In the genomic region with DNA sequence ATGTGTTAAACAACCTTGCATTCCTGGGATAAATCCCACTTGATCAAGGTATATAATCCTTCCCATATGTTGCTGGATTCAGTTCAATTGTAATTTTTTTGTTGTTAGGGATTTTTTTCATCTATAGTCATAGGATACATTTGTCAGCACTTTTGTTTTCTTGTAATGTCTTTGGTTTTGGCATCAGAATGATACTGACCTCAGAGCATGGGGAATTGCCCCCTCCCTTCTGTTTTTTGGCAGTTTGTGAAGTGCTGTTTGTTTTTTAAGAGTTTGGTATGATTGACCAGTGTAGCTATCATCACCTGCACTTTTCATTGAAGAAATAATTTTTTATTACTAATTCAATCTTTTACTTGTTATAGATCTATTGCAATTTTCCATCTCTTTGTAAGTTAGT, we compare ENCODE assay signal across 14 cellular contexts.
DNase-seq lines count a peak whose midpoint lies in the region; ATAC-seq and TF ChIP-seq lines count a peak whose summit lies in the region.
"Had no signal": no experiment of that assay in that cellular context is flagged by ENCODE, and none has a peak within 500 bp of the region (broad histone marks: within the 10 kb centered on the region; RNA-seq: fewer than 3 reads in every experiment).

No MANE protein-coding gene starts in this region.

- peaks cover 32% of the 10 kb centered on the region for H3K36me3 Mint-ChIP-seq in nephron (ENCODE audit: low read depth)
- peaks cover 0 to 7% (median 0%) of the 10 kb centered on the region in 5 donors for H3K36me3 Mint-ChIP-seq in naive thymus-derived CD4-positive, alpha-beta T cell

- no peak for TF ChIP-seq POLR2A in heart left ventricle (IDR thresholded peaks at IDR 0.05)
- no peak for TF ChIP-seq POLR2A in gastroesophageal sphincter (IDR thresholded peaks at IDR 0.05)

- intact Hi-C loops in Right ventricle myocardium superior (cut with DNase I) (loop anchor here (5.0 kb wide), 1 partner anchor 33 kb away; no protein-coding TSS in a partner anchor), heart left ventricle (cut with DNase I) (loop anchor here in 2 of 10 donors (10.0 kb wide), 1 partner anchor 65 kb away; no protein-coding TSS in a partner anchor)
- intact Hi-C loops in naive thymus-derived CD4-positive, alpha-beta T cell (cut with micrococcal nuclease), result no loop called here

- H3K9me3 ChIP-seq in heart left ventricle, result peaks cover 0 to 7% (median 0%) of the 10 kb centered on the region in 12 donors
- H3K9me3 ChIP-seq in naive thymus-derived CD4-positive, alpha-beta T cell (ENCODE audit: control insufficient read depth in 2 of 3, low read length in 3 of 3), result no peaks in the 10 kb centered on the region
- no peaks in the 10 kb centered on the region for H3K9me3 ChIP-seq in gastroesophageal sphincter
- H3K9me3 ChIP-seq: SJSA1 had no signal

- H3K4me1 Mint-ChIP-seq in nephron, result peaks cover 24% of the 10 kb centered on the region
- H3K4me1 Mint-ChIP-seq in naive thymus-derived CD4-positive, alpha-beta T cell, result peaks cover 0 to 4% (median 0%) of the 10 kb centered on the region in 7 donors
- H3K4me1 Mint-ChIP-seq: CD4-positive, alpha-beta memory T cell had no signal

- H3K36me3 ChIP-seq in heart left ventricle (peaks cover 0 to 24% (median 3%) of the 10 kb centered on the region in 9 donors), gastroesophageal sphincter (peaks cover 0 to 10% of the 10 kb centered on the region in 2 donors)
- no peaks in the 10 kb centered on the region for H3K36me3 ChIP-seq in naive thymus-derived CD4-positive, alpha-beta T cell (ENCODE audit: control insufficient read depth in 2 of 3, insufficient read depth in 3 of 3, low read length in 3 of 3)
- H3K36me3 ChIP-seq: SJSA1 had no signal

- peak overlapping the region in 5 of 12 donors; percentile 0 to 54 (median 10) for H3K27ac ChIP-seq in heart left ventricle
- H3K27ac ChIP-seq in naive thymus-derived CD4-positive, alpha-beta T cell (ENCODE audit: low read depth, low read length), result no peak overlapping the region
- no peak overlapping the region for H3K27ac ChIP-seq in gastroesophageal sphincter
- H3K27ac ChIP-seq: SJSA1 had no signal

- POLR2A ChIA-PET in naive thymus-derived CD4-positive, alpha-beta T cell (lab: Charles Lee), result no interaction called here

- ATAC-seq in Right ventricle myocardium superior (ENCODE audit: poor library complexity) (peak; percentile 48), heart left ventricle (no peak), GM21447 (IDR thresholded peaks at IDR 0.05; ENCODE audit: unreplicated experiment) (no peak), gastroesophageal sphincter (no peak)
- ATAC-seq in naive thymus-derived CD4-positive, alpha-beta T cell, result no peak
- ATAC-seq: GM23338 had no signal

- H3K27me3 Mint-ChIP-seq in nephron (ENCODE audit: low read depth), result no peaks in the 10 kb centered on the region
- peaks cover 0 to 11% (median 0%) of the 10 kb centered on the region in 5 donors for H3K27me3 Mint-ChIP-seq in naive thymus-derived CD4-positive, alpha-beta T cell
- H3K27me3 Mint-ChIP-seq: CD4-positive, alpha-beta memory T cell had no signal

- DNase-seq in Right ventricle myocardium superior, result no peak
- no peak for DNase-seq in heart left ventricle
- peak; percentile 71 for DNase-seq in RPMI8226
- peak; percentile 58 for DNase-seq in fibroblast of mammary gland (ENCODE audit: low read depth)
- DNase-seq in naive thymus-derived CD4-positive, alpha-beta T cell, result no peak
- DNase-seq: CD4-positive, alpha-beta memory T cell; DND-41; GDM1; MM.1S had no signal

- H3K4me1 ChIP-seq in heart left ventricle, result peaks cover 0 to 38% (median 18%) of the 10 kb centered on the region in 12 donors
- H3K4me1 ChIP-seq in naive thymus-derived CD4-positive, alpha-beta T cell (ENCODE audit: control insufficient read depth in 2 of 2, insufficient read depth in 2 of 2, low read length in 2 of 2), result no peaks in the 10 kb centered on the region
- H3K4me1 ChIP-seq in gastroesophageal sphincter, result no peaks in the 10 kb centered on the region
- H3K4me1 ChIP-seq: SJSA1 had no signal

- no peak for TF ChIP-seq EP300 in gastroesophageal sphincter (IDR thresholded peaks at IDR 0.05)

- H3K27me3 ChIP-seq in heart left ventricle (no peaks in the 10 kb centered on the region), gastroesophageal sphincter (no peaks in the 10 kb centered on the region)
- no peaks in the 10 kb centered on the region for H3K27me3 ChIP-seq in naive thymus-derived CD4-positive, alpha-beta T cell (ENCODE audit: control insufficient read depth in 2 of 2, insufficient read depth in 2 of 2, low read length in 2 of 2)
- H3K27me3 ChIP-seq: SJSA1 had no signal

- TF ChIP-seq CTCF in heart left ventricle (IDR thresholded peaks at IDR 0.05) (no peak), fibroblast of mammary gland (conservative IDR thresholded peaks at IDR 0.05; ENCODE audit: control insufficient read depth, insufficient read depth, low read depth, low read length) (no peak), nephron (IDR thresholded peaks at IDR 0.05; ENCODE audit: unreplicated experiment in 3 of 3) (no peak), gastroesophageal sphincter (IDR thresholded peaks at IDR 0.05) (no peak)

- H3K9me3 Mint-ChIP-seq in nephron, result no peaks in the 10 kb centered on the region
- peaks cover 0 to 6% (median 0%) of the 10 kb centered on the region in 11 donors for H3K9me3 Mint-ChIP-seq in naive thymus-derived CD4-positive, alpha-beta T cell
- H3K9me3 Mint-ChIP-seq: GM23338 had no signal

- no peak overlapping the region for H3K4me3 Mint-ChIP-seq in nephron
- no peak overlapping the region for H3K4me3 Mint-ChIP-seq in naive thymus-derived CD4-positive, alpha-beta T cell
- H3K4me3 Mint-ChIP-seq: CD4-positive, alpha-beta memory T cell; GM23338 had no signal

- H3K27ac Mint-ChIP-seq in nephron, result peak overlapping the region in 2 of 3 experiments; percentile 21 to 75
- no peak overlapping the region for H3K27ac Mint-ChIP-seq in naive thymus-derived CD4-positive, alpha-beta T cell
- H3K27ac Mint-ChIP-seq: CD4-positive, alpha-beta memory T cell; GM23338 had no signal

- CTCF ChIA-PET in naive thymus-derived CD4-positive, alpha-beta T cell (lab: Charles Lee), result no interaction called here

- H3K4me3 ChIP-seq in heart left ventricle (no peak overlapping the region), fibroblast of mammary gland (ENCODE audit: control insufficient read depth, low read depth, low read length) (no peak overlapping the region), gastroesophageal sphincter (no peak overlapping the region)
- no peak overlapping the region for H3K4me3 ChIP-seq in naive thymus-derived CD4-positive, alpha-beta T cell (ENCODE audit: low read length)
- H3K4me3 ChIP-seq: GM23338, SJSA1 had no signal

Comparison
In these comparisons a context has a peak if more than half of its experiments do, and no peak if none do; other contexts are left out.
1. DNase-seq: peak in RPMI8226 (single experiment) and fibroblast of mammary gland (single experiment); none in Right ventricle myocardium superior (single experiment), heart left ventricle (0 of 5) and naive thymus-derived CD4-positive, alpha-beta T cell (0 of 9).
2. H3K27ac Mint-ChIP-seq: peak in nephron (2 of 3); none in naive thymus-derived CD4-positive, alpha-beta T cell (0 of 9).